In the genomic region with DNA sequence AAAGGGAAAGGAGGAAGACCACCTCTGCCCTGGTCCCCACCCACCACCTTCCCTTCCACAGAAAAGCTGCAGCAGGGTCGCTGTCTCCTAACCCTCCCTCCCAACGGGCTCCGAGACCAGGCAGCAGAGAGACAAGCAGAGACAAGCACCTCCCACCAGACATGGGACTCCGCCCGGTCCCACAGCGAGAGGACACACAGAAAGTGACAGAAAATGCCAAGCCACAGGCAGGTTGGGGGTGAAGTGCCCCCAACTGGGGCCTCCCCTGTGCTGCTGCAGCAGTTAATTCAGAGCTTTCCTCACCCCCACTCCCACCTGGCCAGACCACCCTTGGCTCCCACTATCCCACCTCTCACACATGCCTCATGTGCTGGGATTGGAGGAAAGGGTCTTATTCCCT, we compare ENCODE assay signal across 18 cellular contexts.
DNase-seq lines count a peak whose midpoint lies in the region; ATAC-seq and TF ChIP-seq lines count a peak whose summit lies in the region.
"Had no signal": no experiment of that assay in that cellular context is flagged by ENCODE, and none has a peak within 500 bp of the region (broad histone marks: within the 10 kb centered on the region; RNA-seq: fewer than 3 reads in every experiment).

No MANE protein-coding gene starts in this region.

- no peaks in the 10 kb centered on the region for H3K4me1 ChIP-seq in heart left ventricle
- no peaks in the 10 kb centered on the region for H3K4me1 ChIP-seq in neural progenitor cell
- no peaks in the 10 kb centered on the region for H3K4me1 ChIP-seq in osteoblast (ENCODE audit: insufficient read depth, low read length)
- H3K4me1 ChIP-seq in adrenal gland (replicated peaks in 1 of 2): peaks cover 4 to 6% of the 10 kb centered on the region in 2 donors
- H3K4me1 ChIP-seq: A549, Caco-2 had no signal

- no peaks in the 10 kb centered on the region for H3F3A ChIP-seq in neural progenitor cell (ENCODE audit: low read depth)

- TF ChIP-seq CTCF in heart left ventricle (IDR thresholded peaks at IDR 0.05) (no peak), neural progenitor cell (IDR thresholded peaks at IDR 0.05) (no peak), osteoblast (IDR thresholded peaks at IDR 0.05; ENCODE audit: extremely low read depth, low read depth, low read length) (no peak), adrenal gland (IDR thresholded peaks at IDR 0.05) (no peak)

- ATAC-seq in Right ventricle myocardium superior (ENCODE audit: poor library complexity): no peak
- no peak for ATAC-seq in heart left ventricle
- ATAC-seq: A549; CD8-positive, alpha-beta T cell had no signal

- H3K9me3 Mint-ChIP-seq in neural progenitor cell: no peaks in the 10 kb centered on the region
- H3K9me3 Mint-ChIP-seq: CD4-positive, alpha-beta T cell; CD8-positive, alpha-beta T cell had no signal

- peak overlapping the region; percentile 81 for H3K27ac Mint-ChIP-seq in neural progenitor cell
- H3K27ac Mint-ChIP-seq: B cell; CD4-positive, alpha-beta T cell; CD8-positive, alpha-beta T cell had no signal

- H3K27me3 ChIP-seq in heart left ventricle (no peaks in the 10 kb centered on the region), neural progenitor cell (no peaks in the 10 kb centered on the region), osteoblast (ENCODE audit: insufficient read depth, low read length) (peaks cover 48% of the 10 kb centered on the region), adrenal gland (no peaks in the 10 kb centered on the region)
- H3K27me3 ChIP-seq: BLaER1 treated with 17β-estradiol and CSF1 and Interleukin-3, amounts not matched to agents 10 nM and 100 nM had no signal

- H4K20me1 ChIP-seq in neural progenitor cell (ENCODE audit: low read depth): no peaks in the 10 kb centered on the region
- no peaks in the 10 kb centered on the region for H4K20me1 ChIP-seq in osteoblast (ENCODE audit: insufficient read depth, low read length)

- TF ChIP-seq POLR2A in heart left ventricle (IDR thresholded peaks at IDR 0.05) (no peak), adrenal gland (IDR thresholded peaks at IDR 0.05) (no peak)

- intact Hi-C loops in Right ventricle myocardium superior (cut with DNase I): no loop called here
- intact Hi-C loops in heart left ventricle (cut with DNase I): no loop called here
- intact Hi-C loops in adrenal gland (cut with DNase I): no loop called here

- H3K4me3 Mint-ChIP-seq in neural progenitor cell: no peak overlapping the region
- H3K4me3 Mint-ChIP-seq: B cell; CD4-positive, alpha-beta T cell; CD8-positive, alpha-beta T cell had no signal

- no peak overlapping the region for H3K4me3 ChIP-seq in heart left ventricle
- no peak overlapping the region for H3K4me3 ChIP-seq in neural progenitor cell
- no peak overlapping the region for H3K4me3 ChIP-seq in osteoblast (ENCODE audit: insufficient read depth, low read length)
- no peak overlapping the region for H3K4me3 ChIP-seq in adrenal gland
- H3K4me3 ChIP-seq: A549; BLaER1 treated with 17β-estradiol and CSF1 and Interleukin-3, amounts not matched to agents 10 nM and 100 nM had no signal

- H3K79me2 ChIP-seq in neural progenitor cell (ENCODE audit: low read depth): no peaks in the 10 kb centered on the region
- H3K79me2 ChIP-seq in osteoblast (ENCODE audit: insufficient read depth, low read length): no peaks in the 10 kb centered on the region

- peaks cover 0 to 6% (median 0%) of the 10 kb centered on the region in 9 donors for H3K36me3 ChIP-seq in heart left ventricle
- no peaks in the 10 kb centered on the region for H3K36me3 ChIP-seq in neural progenitor cell
- H3K36me3 ChIP-seq in osteoblast (ENCODE audit: insufficient read depth, low read length): no peaks in the 10 kb centered on the region
- H3K36me3 ChIP-seq in adrenal gland (replicated peaks in 1 of 2): peaks cover 0 to 11% of the 10 kb centered on the region in 2 donors
- H3K36me3 ChIP-seq: BLaER1 treated with 17β-estradiol and CSF1 and Interleukin-3, amounts not matched to agents 10 nM and 100 nM had no signal

- no peak overlapping the region for H3K9ac ChIP-seq in neural progenitor cell
- H3K9ac ChIP-seq: BLaER1 treated with 17β-estradiol and CSF1 and Interleukin-3, amounts not matched to agents 10 nM and 100 nM had no signal

- H3K4me2 ChIP-seq in neural progenitor cell (no peak overlapping the region), osteoblast (ENCODE audit: insufficient read depth, low read length) (no peak overlapping the region)
- H3K4me2 ChIP-seq: A549; BLaER1 treated with 17β-estradiol and CSF1 and Interleukin-3, amounts not matched to agents 10 nM and 100 nM had no signal

- peaks cover 3% of the 10 kb centered on the region for H3K27me3 Mint-ChIP-seq in neural progenitor cell (ENCODE audit: insufficient read depth, low read depth)
- H3K27me3 Mint-ChIP-seq: CD4-positive, alpha-beta T cell had no signal

- WGBS in heart left ventricle, 4 donors: 72 to 89% (median 76%) methylated on average over 6 of the region's 6 CpGs
- 84 to 100% (median 87%) methylated on average over 3 to 6 of the region's 6 CpGs for WGBS in adrenal gland, 4 donors

- H3K36me3 Mint-ChIP-seq in neural progenitor cell: no peaks in the 10 kb centered on the region

- DNase-seq in Right ventricle myocardium superior: peak; percentile 6
- DNase-seq in heart left ventricle: no peak
- no peak for DNase-seq in neural progenitor cell (ENCODE audit: low spot score)
- DNase-seq in osteoblast (ENCODE audit: insufficient read length, low spot score, missing footprints): peak; percentile 22
- DNase-seq in adrenal gland: no peak
- no peak for DNase-seq in dermis blood vessel endothelial cell
- DNase-seq: AML-193; Caco-2; Calu3; CD4-positive, alpha-beta T cell; CD8-positive, alpha-beta T cell; DMS79 treated with DMSO at 0.1 percent for 48 hours; GF-D8 had no signal

- no peak overlapping the region for H3K27ac ChIP-seq in heart left ventricle
- no peak overlapping the region for H3K27ac ChIP-seq in neural progenitor cell
- H3K27ac ChIP-seq in osteoblast (ENCODE audit: low read depth, low read length): no peak overlapping the region
- no peak overlapping the region for H3K27ac ChIP-seq in adrenal gland
- H3K27ac ChIP-seq: 22Rv1; A549; BLaER1 treated with 17β-estradiol and CSF1 and Interleukin-3, amounts not matched to agents 10 nM and 100 nM; C4-2B had no signal

- H3K9me3 ChIP-seq in heart left ventricle (no peaks in the 10 kb centered on the region), neural progenitor cell (ENCODE audit: low read depth) (no peaks in the 10 kb centered on the region), osteoblast (ENCODE audit: low read depth, low read length) (no peaks in the 10 kb centered on the region), adrenal gland (replicated peaks in 1 of 3) (no peaks in the 10 kb centered on the region)
- H3K9me3 ChIP-seq: A549; BLaER1 treated with 17β-estradiol and CSF1 and Interleukin-3, amounts not matched to agents 10 nM and 100 nM; Caco-2 had no signal

- H2AFZ ChIP-seq in neural progenitor cell (replicated peaks) (no peak overlapping the region), osteoblast (ENCODE audit: low read length) (no peak overlapping the region)

- peaks cover 15% of the 10 kb centered on the region for H3K4me1 Mint-ChIP-seq in neural progenitor cell
- H3K4me1 Mint-ChIP-seq: B cell had no signal

Comparison
In these comparisons a context has a peak if more than half of its experiments do, and no peak if none do; other contexts are left out.
1. DNase-seq: peak in Right ventricle myocardium superior (single experiment) and osteoblast (single experiment); none in heart left ventricle (0 of 5), neural progenitor cell (single experiment), adrenal gland (0 of 7) and dermis blood vessel endothelial cell (single experiment).